In genomic region chr2:111491618-111492017, GRCh38 we compare ENCODE assay signal across 8 cellular contexts.
A peak's percentile ranks its signal among the peaks of the same experiment; 100 is the strongest.
DNase-seq lines count a peak whose midpoint lies in the region; ATAC-seq and TF ChIP-seq lines count a peak whose summit lies in the region.
"Not testable (repeated sequence)": the region's sequence is repeated elsewhere in the genome, so short reads cannot be mapped to it uniquely, and the experiment has no call there.

No MANE protein-coding gene starts in this region.

- TF ChIP-seq CTCF in IMR-90 (conservative IDR thresholded peaks at IDR 0.05; ENCODE audit: low read depth, low read length); endothelial cell (IDR thresholded peaks at IDR 0.05; ENCODE audit: unreplicated experiment); smooth muscle cell (IDR thresholded peaks at IDR 0.05; ENCODE audit: borderline replicate concordance, insufficient read depth, poor library complexity, severe bottlenecking): not testable (repeated sequence)

- not testable (repeated sequence) for H3K27me3 Mint-ChIP-seq in CD4-positive, CD25-positive, alpha-beta regulatory T cell; T-helper 1 cell treated with Interleukin-12 subunit alpha and Interleukin-12 subunit beta and Interleukin-4 antibody, amounts not matched to agents 30 μg/mL and 1 μg/mL, for 36 hours (ENCODE audit: low read depth); activated CD8-positive, alpha-beta T cell treated with anti-CD3 and anti-CD28 coated beads, Interleukin-2, amount 10 ng/mL, durations not matched to agents 7 days and 5 days (ENCODE audit: low read depth); activated naive CD4-positive, alpha-beta T cell treated with anti-CD3 and anti-CD28 coated beads, Interleukin-2, amount 50 U/mL, for 24 hours; endothelial cell (ENCODE audit: unreplicated experiment)

- peak overlapping the region; percentile 42; the same call in 1 of the 2 replicates for H2AK5ac ChIP-seq in IMR-90 (ENCODE audit: low read depth, low read length)
- not testable (repeated sequence) for H2AK5ac ChIP-seq in mesenchymal stem cell (ENCODE audit: low read length, severe bottlenecking)

- peak overlapping the region; percentile 74 for H3K9ac ChIP-seq in IMR-90 (ENCODE audit: low read depth, low read length)
- not testable (repeated sequence) for H3K9ac ChIP-seq in mesenchymal stem cell (ENCODE audit: low read length); smooth muscle cell (ENCODE audit: low read depth)

- peak overlapping the region; percentile 80; the same call in 1 of the 2 replicates for H2BK20ac ChIP-seq in IMR-90 (ENCODE audit: low read depth, low read length)

- WGBS in IMR-90 (ENCODE audit: extremely low coverage in 2 of 2, insufficient read length in 1 of 2), 2 experiments, result no CpG with 5 or more reads among the region's 4 CpGs
- WGBS in mesenchymal stem cell, result 10% methylated on average over 2 of the region's 4 CpGs
- WGBS in smooth muscle cell (ENCODE audit: low lambda C conversion rate), result 71% methylated on average over 4 of the region's 4 CpGs

- peak overlapping the region; percentile 63 for H3K4me3 ChIP-seq in CD4-positive, CD25-positive, alpha-beta regulatory T cell (ENCODE audit: low read depth, low read length)
- H3K4me3 ChIP-seq in IMR-90 (ENCODE audit: insufficient read depth, low read depth, low read length) (peak overlapping the region; percentile 56), mesenchymal stem cell (ENCODE audit: insufficient read depth in 1 of 2, low read depth in 1 of 2, low read length in 2 of 2) (peak overlapping the region in 1 of 2 experiments; percentile 33)
- H3K4me3 ChIP-seq in smooth muscle cell, result not testable (repeated sequence)

- H3K4ac ChIP-seq in IMR-90 (ENCODE audit: low read depth, low read length), result peak overlapping the region; percentile 54
- not testable (repeated sequence) for H3K4ac ChIP-seq in mesenchymal stem cell (ENCODE audit: low read depth in 1 of 2, low read length in 2 of 2)

- dilution Hi-C loops in IMR-90 (cut with HindIII; ENCODE audit: low sequenced_read_pairs, unreplicated experiment), result not testable (repeated sequence)

- peak overlapping the region; percentile 93 for H2BK5ac ChIP-seq in IMR-90 (ENCODE audit: low read depth, low read length, poor library complexity, severe bottlenecking)
- H2BK5ac ChIP-seq in mesenchymal stem cell (ENCODE audit: low read depth, low read length, poor library complexity, severe bottlenecking), result not testable (repeated sequence)

- H3K4me3 Mint-ChIP-seq in CD4-positive, CD25-positive, alpha-beta regulatory T cell, result peak overlapping the region; percentile 69 to 93 (median 84)
- H3K4me3 Mint-ChIP-seq in T-helper 1 cell treated with Interleukin-12 subunit alpha and Interleukin-12 subunit beta and Interleukin-4 antibody, amounts not matched to agents 30 μg/mL and 1 μg/mL, for 36 hours, result peak overlapping the region; percentile 82
- peak overlapping the region; percentile 50 for H3K4me3 Mint-ChIP-seq in activated CD8-positive, alpha-beta T cell treated with anti-CD3 and anti-CD28 coated beads, Interleukin-2, amount 10 ng/mL, durations not matched to agents 7 days and 5 days
- peak overlapping the region; percentile 75 for H3K4me3 Mint-ChIP-seq in activated naive CD4-positive, alpha-beta T cell treated with anti-CD3 and anti-CD28 coated beads, Interleukin-2, amount 50 U/mL, for 24 hours
- peak overlapping the region; percentile 51 for H3K4me3 Mint-ChIP-seq in endothelial cell (ENCODE audit: unreplicated experiment)

- peak overlapping the region; percentile 66 for H3K27ac ChIP-seq in CD4-positive, CD25-positive, alpha-beta regulatory T cell (ENCODE audit: insufficient read depth, low read length, poor library complexity, severe bottlenecking)
- H3K27ac ChIP-seq in IMR-90 (ENCODE audit: insufficient read depth, low read length), result peak overlapping the region; percentile 98
- H3K27ac ChIP-seq in mesenchymal stem cell (ENCODE audit: low read length, poor library complexity, severe bottlenecking), result not testable (repeated sequence)
- H3K27ac ChIP-seq in smooth muscle cell (ENCODE audit: low read depth), result peak overlapping the region; percentile 59

- not testable (repeated sequence) for TF ChIP-seq RAD21 in IMR-90 (IDR thresholded peaks at IDR 0.05; ENCODE audit: low read length)

- peaks cover 21% of the 10 kb centered on the region; the same call in 1 of the 2 replicates for H4K20me1 ChIP-seq in IMR-90 (ENCODE audit: insufficient read depth, low read length)
- H4K20me1 ChIP-seq in smooth muscle cell (ENCODE audit: low read depth), result not testable (repeated sequence)

- POLR2A ChIA-PET in IMR-90 (lab: Charles Lee; ENCODE audit: unreplicated experiment); activated CD8-positive, alpha-beta T cell treated with anti-CD3 and anti-CD28 coated beads, Interleukin-2, amount 10 ng/mL, durations not matched to agents 7 days and 5 days (lab: Charles Lee): not testable (repeated sequence)

- H3K27ac Mint-ChIP-seq in CD4-positive, CD25-positive, alpha-beta regulatory T cell, result peak overlapping the region in 1 of 3 donors; percentile 84
- peak overlapping the region; percentile 77 for H3K27ac Mint-ChIP-seq in T-helper 1 cell treated with Interleukin-12 subunit alpha and Interleukin-12 subunit beta and Interleukin-4 antibody, amounts not matched to agents 30 μg/mL and 1 μg/mL, for 36 hours
- peak overlapping the region; percentile 49 for H3K27ac Mint-ChIP-seq in activated CD8-positive, alpha-beta T cell treated with anti-CD3 and anti-CD28 coated beads, Interleukin-2, amount 10 ng/mL, durations not matched to agents 7 days and 5 days
- not testable (repeated sequence) for H3K27ac Mint-ChIP-seq in activated naive CD4-positive, alpha-beta T cell treated with anti-CD3 and anti-CD28 coated beads, Interleukin-2, amount 50 U/mL, for 24 hours; endothelial cell (ENCODE audit: unreplicated experiment)

- peak overlapping the region; percentile 88 for H2BK120ac ChIP-seq in IMR-90 (ENCODE audit: low read depth, low read length)
- not testable (repeated sequence) for H2BK120ac ChIP-seq in mesenchymal stem cell (ENCODE audit: low read depth, low read length)

- ATAC-seq in CD4-positive, CD25-positive, alpha-beta regulatory T cell (ENCODE audit: low read depth in 2 of 2); IMR-90 (ENCODE audit: low read depth); activated CD8-positive, alpha-beta T cell treated with anti-CD3 and anti-CD28 coated beads, Interleukin-2, amount 10 ng/mL, durations not matched to agents 7 days and 5 days: not testable (repeated sequence)

- in situ Hi-C loops in IMR-90 (cut with MboI; ENCODE audit: low sequenced_read_pairs), result loop anchor here (25.0 kb wide), 1 partner anchor 171 kb away; no protein-coding TSS in a partner anchor

- intact Hi-C loops in IMR-90 (cut with micrococcal nuclease), result loop anchor here (10.0 kb wide), 1 partner anchor 173 kb away; no protein-coding TSS in a partner anchor

- CTCF ChIA-PET in IMR-90 (lab: Yijun Ruan, JAX); activated CD8-positive, alpha-beta T cell treated with anti-CD3 and anti-CD28 coated beads, Interleukin-2, amount 10 ng/mL, durations not matched to agents 7 days and 5 days (lab: Charles Lee): not testable (repeated sequence)

- not testable (repeated sequence) for TF ChIP-seq POLR2A in IMR-90 (IDR thresholded peaks at IDR 0.05; ENCODE audit: low read depth, low read length)

- H3K23ac ChIP-seq in IMR-90 (ENCODE audit: low read depth, low read length), result peak overlapping the region; percentile 94; the same call in 1 of the 2 replicates
- H3K23ac ChIP-seq in mesenchymal stem cell (ENCODE audit: low read length in 2 of 2), result not testable (repeated sequence)

- H3K9me1 ChIP-seq in IMR-90 (ENCODE audit: insufficient read depth, low read length), result not testable (repeated sequence)

- H4K5ac ChIP-seq in IMR-90 (ENCODE audit: low read depth, low read length), result peak overlapping the region; percentile 96

- peak overlapping the region; percentile 87 for H3K18ac ChIP-seq in IMR-90 (ENCODE audit: low read depth, low read length)
- not testable (repeated sequence) for H3K18ac ChIP-seq in mesenchymal stem cell (ENCODE audit: low read depth in 1 of 2, low read length in 2 of 2)

- not testable (repeated sequence) for H3K27me3 ChIP-seq in CD4-positive, CD25-positive, alpha-beta regulatory T cell (ENCODE audit: control insufficient read depth, insufficient read depth, low read length); IMR-90 (ENCODE audit: control insufficient read depth, insufficient read depth, low read length); mesenchymal stem cell (ENCODE audit: control insufficient read depth in 1 of 2, insufficient read depth in 1 of 2, low read length in 2 of 2); smooth muscle cell (ENCODE audit: low read depth)

- peaks cover 0 to 19% (median 0%) of the 10 kb centered on the region in 4 donors for H3K4me1 Mint-ChIP-seq in CD4-positive, CD25-positive, alpha-beta regulatory T cell
- H3K4me1 Mint-ChIP-seq in T-helper 1 cell treated with Interleukin-12 subunit alpha and Interleukin-12 subunit beta and Interleukin-4 antibody, amounts not matched to agents 30 μg/mL and 1 μg/mL, for 36 hours (ENCODE audit: low read depth), result peaks cover 20% of the 10 kb centered on the region
- H3K4me1 Mint-ChIP-seq in activated CD8-positive, alpha-beta T cell treated with anti-CD3 and anti-CD28 coated beads, Interleukin-2, amount 10 ng/mL, durations not matched to agents 7 days and 5 days (ENCODE audit: low read depth), result peaks cover 22% of the 10 kb centered on the region
- peaks cover 15% of the 10 kb centered on the region for H3K4me1 Mint-ChIP-seq in activated naive CD4-positive, alpha-beta T cell treated with anti-CD3 and anti-CD28 coated beads, Interleukin-2, amount 50 U/mL, for 24 hours
- not testable (repeated sequence) for H3K4me1 Mint-ChIP-seq in endothelial cell (ENCODE audit: unreplicated experiment)

- H3K14ac ChIP-seq in IMR-90 (replicated peaks; ENCODE audit: low read depth, low read length), result peak overlapping the region; percentile 89
- not testable (repeated sequence) for H3K14ac ChIP-seq in mesenchymal stem cell (ENCODE audit: low read length in 2 of 2)

- H4K8ac ChIP-seq in IMR-90 (ENCODE audit: low read depth in 2 of 2, low read length in 2 of 2), result peak overlapping the region; percentile 56 to 94
- H4K8ac ChIP-seq in mesenchymal stem cell (ENCODE audit: low read length), result not testable (repeated sequence)

- H3F3A ChIP-seq in smooth muscle cell (ENCODE audit: low read depth), result not testable (repeated sequence)

- not testable (repeated sequence) for H2BK12ac ChIP-seq in mesenchymal stem cell (ENCODE audit: low read length in 2 of 2)

- not testable (repeated sequence) for H2AK9ac ChIP-seq in IMR-90 (replicated peaks; ENCODE audit: low read depth, low read length, poor library complexity)

- BruUV-seq in IMR-90 (replicated peaks; lab: Mats Ljungman, UMichigan), result TSS peak; percentile 53

- H4K91ac ChIP-seq in IMR-90 (ENCODE audit: insufficient read depth, low read depth, low read length), result peak overlapping the region; percentile 79
- H4K91ac ChIP-seq in mesenchymal stem cell (ENCODE audit: low read length), result not testable (repeated sequence)

- H3K79me1 ChIP-seq in IMR-90 (ENCODE audit: low read depth in 1 of 2, low read length in 2 of 2); mesenchymal stem cell (replicated peaks; ENCODE audit: low read length, poor library complexity, severe bottlenecking): not testable (repeated sequence)

- H2BK15ac ChIP-seq in IMR-90 (ENCODE audit: low read depth, low read length), result peak overlapping the region; percentile 75; the same call in 2 of the 3 replicates
- H2BK15ac ChIP-seq in mesenchymal stem cell (ENCODE audit: low read depth, poor library complexity, severe bottlenecking), result not testable (repeated sequence)

- not testable (repeated sequence) for H3K9me3 ChIP-seq in CD4-positive, CD25-positive, alpha-beta regulatory T cell (ENCODE audit: control insufficient read depth in 2 of 2, low read length in 2 of 2); IMR-90 (ENCODE audit: control insufficient read depth, insufficient read depth, low read length); mesenchymal stem cell (ENCODE audit: control insufficient read depth, low read length); smooth muscle cell (replicated peaks; ENCODE audit: low read depth)

- not testable (repeated sequence) for DNase-seq in CD4-positive, CD25-positive, alpha-beta regulatory T cell; IMR-90; activated CD8-positive, alpha-beta T cell treated with anti-CD3 and anti-CD28 coated beads, Interleukin-2, amount 10 ng/mL, durations not matched to agents 7 days and 5 days; endothelial cell (ENCODE audit: low spot score); smooth muscle cell (lab: John Stamatoyannopoulos, UW; ENCODE audit: unreplicated experiment)
- DNase-seq in mesenchymal stem cell, result peak; percentile 44

- H3K4me1 ChIP-seq in CD4-positive, CD25-positive, alpha-beta regulatory T cell (ENCODE audit: control insufficient read depth, insufficient read depth, low read length, poor library complexity, severe bottlenecking); mesenchymal stem cell (ENCODE audit: control insufficient read depth, insufficient read depth, low read depth, low read length); smooth muscle cell (ENCODE audit: low read depth): not testable (repeated sequence)
- peaks cover 17% of the 10 kb centered on the region for H3K4me1 ChIP-seq in IMR-90 (ENCODE audit: control insufficient read depth, insufficient read depth, low read length)

- not testable (repeated sequence) for H3K36me3 ChIP-seq in CD4-positive, CD25-positive, alpha-beta regulatory T cell (ENCODE audit: control insufficient read depth, insufficient read depth, low read length); mesenchymal stem cell (ENCODE audit: control insufficient read depth in 1 of 2, insufficient read depth in 2 of 2, low read depth in 1 of 2, low read length in 2 of 2); smooth muscle cell (ENCODE audit: low read depth)
- peaks cover 10% of the 10 kb centered on the region for H3K36me3 ChIP-seq in IMR-90 (ENCODE audit: control insufficient read depth, insufficient read depth, low read length)

- not testable (repeated sequence) for H3K9me3 Mint-ChIP-seq in CD4-positive, CD25-positive, alpha-beta regulatory T cell; T-helper 1 cell treated with Interleukin-12 subunit alpha and Interleukin-12 subunit beta and Interleukin-4 antibody, amounts not matched to agents 30 μg/mL and 1 μg/mL, for 36 hours; activated CD8-positive, alpha-beta T cell treated with anti-CD3 and anti-CD28 coated beads, Interleukin-2, amount 10 ng/mL, durations not matched to agents 7 days and 5 days (ENCODE audit: insufficient read depth); activated naive CD4-positive, alpha-beta T cell treated with anti-CD3 and anti-CD28 coated beads, Interleukin-2, amount 50 U/mL, for 24 hours; endothelial cell (ENCODE audit: unreplicated experiment)

- not testable (repeated sequence) for H3K36me3 Mint-ChIP-seq in CD4-positive, CD25-positive, alpha-beta regulatory T cell; activated CD8-positive, alpha-beta T cell treated with anti-CD3 and anti-CD28 coated beads, Interleukin-2, amount 10 ng/mL, durations not matched to agents 7 days and 5 days (ENCODE audit: low read depth); activated naive CD4-positive, alpha-beta T cell treated with anti-CD3 and anti-CD28 coated beads, Interleukin-2, amount 50 U/mL, for 24 hours; endothelial cell (ENCODE audit: low read depth, unreplicated experiment)
- H3K36me3 Mint-ChIP-seq in T-helper 1 cell treated with Interleukin-12 subunit alpha and Interleukin-12 subunit beta and Interleukin-4 antibody, amounts not matched to agents 30 μg/mL and 1 μg/mL, for 36 hours (ENCODE audit: low read depth), result peaks cover 13% of the 10 kb centered on the region

- peak overlapping the region; percentile 38; the same call in 1 of the 2 replicates for H3K56ac ChIP-seq in IMR-90 (ENCODE audit: extremely low read depth, insufficient read depth, low read length)

- peak overlapping the region; percentile 98 for H3K4me2 ChIP-seq in IMR-90 (ENCODE audit: low read depth, low read length)
- H3K4me2 ChIP-seq in mesenchymal stem cell (ENCODE audit: low read length, poor library complexity, severe bottlenecking), result not testable (repeated sequence)
- peak overlapping the region; percentile 76 for H3K4me2 ChIP-seq in smooth muscle cell

- H3K79me2 ChIP-seq in smooth muscle cell (ENCODE audit: low read depth), result peaks cover 16% of the 10 kb centered on the region

- H2AFZ ChIP-seq in IMR-90 (replicated peaks; ENCODE audit: low read length, poor library complexity); mesenchymal stem cell (ENCODE audit: low read depth, low read length); smooth muscle cell (ENCODE audit: low read depth): not testable (repeated sequence)
